18 cellular contexts compared by ENCODE assay signal in genomic region chr11:74391193-74391592, GRCh38.
"Had no signal": no experiment of that assay in that cellular context is flagged by ENCODE, and none has a peak within 500 bp of the region (broad histone marks: within the 10 kb centered on the region; RNA-seq: fewer than 3 reads in every experiment).

No MANE protein-coding gene starts in this region.

- H3K4me1 ChIP-seq: adrenal gland, gastrocnemius medialis, tibial artery had no signal

- H3K36me3 ChIP-seq: adrenal gland, cardiac muscle cell, gastrocnemius medialis, heart left ventricle, tibial artery had no signal

- ATAC-seq: gastrocnemius medialis, heart left ventricle had no signal

- H3K27ac ChIP-seq: adrenal gland, cardiac muscle cell, gastrocnemius medialis, heart left ventricle, tibial artery had no signal

- DNase-seq: activated CD4-positive, CD25-positive, alpha-beta regulatory T cell treated with anti-CD3 and anti-CD28 coated beads, Interleukin-2, amount 50 U/mL, for 72 hours; activated CD8-positive, alpha-beta memory T cell treated with anti-CD3 and anti-CD28 coated beads for 24 hours; activated effector memory CD4-positive, alpha-beta T cell treated with anti-CD3 and anti-CD28 coated beads, Interleukin-2, amount 50 U/mL, for 16 hours; adrenal gland; gastrocnemius medialis; heart left ventricle; immature natural killer cell; nucleus accumbens; posterior cingulate gyrus; retina; stimulated activated CD4-positive, alpha-beta T cell treated with anti-CD3 and anti-CD28 coated beads, Interleukin-12 subunit alpha, Interleukin-12 subunit beta, amount 100 ng/mL, for 4 hours; stimulated activated CD4-positive, alpha-beta T cell treated with anti-CD3 and anti-CD28 coated beads, Interleukin-2, amount 100 ng/mL, for 24 hours; SW 1271; T1000; tibial artery had no signal

- H3K4me3 Mint-ChIP-seq: immature natural killer cell; nephron; stimulated activated effector memory CD8-positive, alpha-beta T cell treated with anti-CD3 and anti-CD28 coated beads, Interleukin-12 subunit alpha, Interleukin-12 subunit beta, amount 100 ng/mL, for 72 hours had no signal

- H3K9me3 ChIP-seq: adrenal gland, gastrocnemius medialis, heart left ventricle, tibial artery had no signal

- H3K27me3 ChIP-seq: adrenal gland, cardiac muscle cell, gastrocnemius medialis, heart left ventricle, tibial artery had no signal

- H3K4me1 Mint-ChIP-seq: nephron had no signal

- H3K36me3 Mint-ChIP-seq: immature natural killer cell; stimulated activated effector memory CD8-positive, alpha-beta T cell treated with anti-CD3 and anti-CD28 coated beads, Interleukin-12 subunit alpha, Interleukin-12 subunit beta, amount 100 ng/mL, for 72 hours had no signal

- H3K27ac Mint-ChIP-seq: immature natural killer cell; nephron; stimulated activated effector memory CD8-positive, alpha-beta T cell treated with anti-CD3 and anti-CD28 coated beads, Interleukin-12 subunit alpha, Interleukin-12 subunit beta, amount 100 ng/mL, for 72 hours had no signal

- H3K4me3 ChIP-seq: adrenal gland, cardiac muscle cell, gastrocnemius medialis, heart left ventricle, tibial artery had no signal

- H3K9me3 Mint-ChIP-seq: immature natural killer cell; nephron; stimulated activated effector memory CD8-positive, alpha-beta T cell treated with anti-CD3 and anti-CD28 coated beads, Interleukin-12 subunit alpha, Interleukin-12 subunit beta, amount 100 ng/mL, for 72 hours had no signal
